Comparison of ENCODE assay signal across 8 cellular contexts in genomic region chr19:56119585-56119978, GRCh38. TPM values are rescaled to one million over a fixed set of nuclear protein-coding genes. Genes with fewer than 3 reads are reported as not detected.
DNase-seq lines count a peak whose midpoint lies in the region; ATAC-seq and TF ChIP-seq lines count a peak whose summit lies in the region.

No MANE protein-coding gene starts in this region.

- H3K4me1 Mint-ChIP-seq in chondrocyte (ENCODE audit: low read depth), result peaks cover 27% of the 10 kb centered on the region

- no peaks in the 10 kb centered on the region for H3K27me3 Mint-ChIP-seq in chondrocyte (ENCODE audit: low read depth)

- H3K4me1 ChIP-seq in Loucy (ENCODE audit: insufficient read depth, low read length, poor library complexity, severe bottlenecking) (peaks cover 25% of the 10 kb centered on the region), mucosa of rectum (ENCODE audit: control insufficient read depth in 2 of 2, insufficient read depth in 2 of 2, low read length in 2 of 2) (peaks cover 35 to 38% of the 10 kb centered on the region in 2 donors)

- H3F3A ChIP-seq in Loucy (ENCODE audit: low read depth), result no peaks in the 10 kb centered on the region

- H3K4me3 Mint-ChIP-seq in chondrocyte (ENCODE audit: unreplicated experiment), result peak overlapping the region; percentile 83

- no peaks in the 10 kb centered on the region for H3K9me3 Mint-ChIP-seq in chondrocyte (ENCODE audit: low read depth)

- ATAC-seq in HG02763 (IDR thresholded peaks at IDR 0.05; ENCODE audit: unreplicated experiment), result no peak
- no peak for ATAC-seq in omental fat pad (ENCODE audit: low FRiP score)
- no peak for ATAC-seq in GM21825 (IDR thresholded peaks at IDR 0.05; ENCODE audit: unreplicated experiment)

- TF ChIP-seq CTCF in C4-2B (conservative IDR thresholded peaks at IDR 0.05) (no peak), Loucy (conservative IDR thresholded peaks at IDR 0.05; ENCODE audit: low read length) (no peak), chondrocyte (IDR thresholded peaks at IDR 0.05) (no peak), omental fat pad (IDR thresholded peaks at IDR 0.05) (no peak)

- no peak overlapping the region for H2AFZ ChIP-seq in Loucy (ENCODE audit: low read length)

- H3K27ac Mint-ChIP-seq in chondrocyte (ENCODE audit: unreplicated experiment), result peak overlapping the region; percentile 92

- H3K36me3 ChIP-seq in Loucy (ENCODE audit: insufficient read depth, low read length), result no peaks in the 10 kb centered on the region
- peaks cover 4 to 7% of the 10 kb centered on the region in 2 donors for H3K36me3 ChIP-seq in mucosa of rectum (ENCODE audit: control insufficient read depth in 2 of 2, insufficient read depth in 2 of 2, low read length in 2 of 2)

- no peaks in the 10 kb centered on the region for H3K36me3 Mint-ChIP-seq in chondrocyte (ENCODE audit: low read depth)

- DNase-seq in chondrocyte (ENCODE audit: low spot score) (no peak), omental fat pad (ENCODE audit: low spot score) (no peak), G401 (ENCODE audit: low spot score) (no peak)

- H4K20me1 ChIP-seq in Loucy (ENCODE audit: insufficient read depth, low read length, poor library complexity, severe bottlenecking), result peaks cover 48% of the 10 kb centered on the region

- peaks cover 57% of the 10 kb centered on the region for H3K79me2 ChIP-seq in Loucy (ENCODE audit: insufficient read depth, low read length)

- H3K9me2 ChIP-seq in Loucy (replicated peaks; ENCODE audit: low read depth, low read length), result no peaks in the 10 kb centered on the region

- H3K9ac ChIP-seq in Loucy (ENCODE audit: low read depth, low read length, poor library complexity, severe bottlenecking) (peak overlapping the region; percentile 97), mucosa of rectum (ENCODE audit: low read depth in 1 of 2, low read length in 2 of 2) (peak overlapping the region; percentile 77 to 82)

- peak overlapping the region; percentile 99 for H3K4me3 ChIP-seq in Loucy (ENCODE audit: low read length, poor library complexity, severe bottlenecking)
- peak overlapping the region; percentile 77 to 81 for H3K4me3 ChIP-seq in mucosa of rectum (ENCODE audit: low read length in 2 of 2)

- H3K9me3 ChIP-seq in Loucy (ENCODE audit: insufficient read depth, low read depth, low read length) (no peaks in the 10 kb centered on the region), mucosa of rectum (ENCODE audit: control insufficient read depth in 2 of 2, low read length in 2 of 2) (no peaks in the 10 kb centered on the region)

- H3K27me3 ChIP-seq in Loucy (ENCODE audit: insufficient read depth, low read length, poor library complexity, severe bottlenecking), result no peaks in the 10 kb centered on the region
- no peaks in the 10 kb centered on the region for H3K27me3 ChIP-seq in mucosa of rectum (ENCODE audit: control insufficient read depth in 2 of 2, insufficient read depth in 2 of 2, low read length in 2 of 2)

- H3K4me2 ChIP-seq in Loucy (ENCODE audit: low read depth, low read length, poor library complexity, severe bottlenecking), result peak overlapping the region; percentile 96

- H3K27ac ChIP-seq in C4-2B, result peak overlapping the region; percentile 96
- H3K27ac ChIP-seq in mucosa of rectum (ENCODE audit: low read depth in 2 of 2, low read length in 2 of 2), result peak overlapping the region; percentile 93 to 94

- in situ Hi-C loops in G401 (cut with HindIII; ENCODE audit: low sequenced_read_pairs), result no loop called here

RNA-seq across cellular contexts. Expression of gene ZNF787, which starts 1.5 kb away (rescaled TPM):
- 22.4 to 26.6 TPM (median 26.5 TPM) in 3 replicates for total RNA-seq in chondrocyte
- 10 to 100 TPM; 10.9 to 18.6 (median 12.0) TPM for total RNA-seq in omental fat pad
- total RNA-seq in G401 (2014; rRNA removed; shearing (Covaris generic)), result 55.8 and 56.1 TPM in 2 replicates

RNA-seq across cellular contexts. Expression of gene ZNF444, which starts 21.5 kb away (rescaled TPM):
- 30.4 to 33.1 TPM (median 31.5 TPM) in 3 replicates for total RNA-seq in chondrocyte
- 10 to 100 TPM; 10.4 to 14.2 (median 13.1) TPM for total RNA-seq in omental fat pad
- total RNA-seq in G401 (2014; rRNA removed; shearing (Covaris generic)), result 30.2 and 36.6 TPM in 2 replicates

RNA-seq across cellular contexts. Expression of gene GALP, which starts 56.2 kb away (rescaled TPM):
- total RNA-seq in chondrocyte (not detected in 3 replicates), omental fat pad (not detected)
- total RNA-seq in G401 (2014; rRNA removed; shearing (Covaris generic)), result not detected in 2 replicates
